29 cellular contexts compared by ENCODE assay signal in genomic region chr11:122436188-122436555, GRCh38.
"Had no signal": no experiment of that assay in that cellular context is flagged by ENCODE, and none has a peak within 500 bp of the region (broad histone marks: within the 10 kb centered on the region; RNA-seq: fewer than 3 reads in every experiment).

No MANE protein-coding gene starts in this region.

- H3K27ac ChIP-seq: neutrophil, pancreas, prostate gland, right lobe of liver, sigmoid colon, skin epidermis, spleen, suprapubic skin, testis, tibial artery, transverse colon, upper lobe of right lung, uterus had no signal

- ATAC-seq: naive thymus-derived CD8-positive, alpha-beta T cell; natural killer cell treated with Interleukin-12 subunit alpha and Interleukin-12 subunit beta and Interleukin-15 and Interleukin-18, amount 100 ng/mL, for 72 hours; pancreas; right cardiac atrium; right lobe of liver; stimulated activated memory B cell treated with anti-CD40 and anti-IgM and Interleukin-4, amounts not matched to agents 10 μg/mL and 1 μg/mL and 100 μg/mL, for 72 hours; stimulated activated naive CD8-positive, alpha-beta T cell treated with anti-CD3 and anti-CD28 coated beads, Interleukin-15, amount 100 ng/mL, for 72 hours; stimulated activated naive CD8-positive, alpha-beta T cell treated with anti-CD3 and anti-CD28 coated beads, Interleukin-15, Interleukin-2, amounts not matched to agents 100 U/mL and 50 U/mL, for 24 hours; upper lobe of right lung had no signal

- DNase-seq: naive thymus-derived CD8-positive, alpha-beta T cell; nephron progenitor cell; nucleus accumbens; pancreas; right cardiac atrium; right lobe of liver; sigmoid colon; spleen; stimulated activated CD4-positive, alpha-beta T cell treated with anti-CD3 and anti-CD28 coated beads, Interleukin-12 subunit alpha, Interleukin-12 subunit beta, amount 100 ng/mL, for 4 hours; stimulated activated CD4-positive, alpha-beta T cell treated with anti-CD3 and anti-CD28 coated beads, Interleukin-1b, Interleukin-23, amount 100 ng/mL, for 48 hours; stimulated activated CD4-positive, alpha-beta T cell treated with anti-CD3 and anti-CD28 coated beads, Interleukin-4, amount 100 ng/mL, for 1 hour; stimulated activated CD4-positive, alpha-beta T cell treated with anti-CD3 and anti-CD28 coated beads, Interleukin-4, amount 100 ng/mL, for 4 hours; stimulated activated CD8-positive, alpha-beta memory T cell treated with anti-CD3 and anti-CD28 coated beads, Interleukin-4, amount 100 ng/mL, for 48 hours; stimulated activated naive CD4-positive, alpha-beta T cell; stimulated activated naive CD8-positive, alpha-beta T cell treated with anti-CD3 and anti-CD28 coated beads, Interleukin-15, amount 100 ng/mL, for 72 hours; stimulated activated naive CD8-positive, alpha-beta T cell treated with anti-CD3 and anti-CD28 coated beads, Interleukin-15, Interleukin-2, amounts not matched to agents 100 U/mL and 50 U/mL, for 24 hours; substantia nigra; testis; tibial artery; transverse colon; upper lobe of right lung; uterus had no signal

- H3K27me3 ChIP-seq: pancreas, right lobe of liver, sigmoid colon, testis, tibial artery, uterus had no signal

- H3K4me1 ChIP-seq: prostate gland, testis, uterus had no signal

- H3K4me3 ChIP-seq: pancreas, prostate gland, right lobe of liver, sigmoid colon, skin epidermis, smooth muscle cell, spleen, suprapubic skin, testis, tibial artery, transverse colon, upper lobe of right lung, uterus had no signal

- H3K36me3 ChIP-seq: neutrophil, pancreas, prostate gland, right lobe of liver, sigmoid colon, spleen, suprapubic skin, tibial artery, transverse colon, upper lobe of right lung, uterus had no signal

- H3K9me3 ChIP-seq: neutrophil, pancreas, prostate gland, right lobe of liver, sigmoid colon, spleen, suprapubic skin, testis, tibial artery, transverse colon, upper lobe of right lung, uterus had no signal
